Comparison of ENCODE assay signal across 12 cellular contexts in genomic region chr1:21437341-21437640, GRCh38. TPM values are rescaled to one million over a fixed set of nuclear protein-coding genes. Genes with fewer than 3 reads are reported as not detected.
A peak's percentile ranks its signal among the peaks of the same experiment; 100 is the strongest.
DNase-seq lines count a peak whose midpoint lies in the region; ATAC-seq and TF ChIP-seq lines count a peak whose summit lies in the region.
"Had no signal": no experiment of that assay in that cellular context is flagged by ENCODE, and none has a peak within 500 bp of the region (broad histone marks: within the 10 kb centered on the region; RNA-seq: fewer than 3 reads in every experiment).

No MANE protein-coding gene starts in this region.

- H3K9ac ChIP-seq in ES-I3 (ENCODE audit: low read depth, low read length) (peak overlapping the region; percentile 77; the same call in 1 of the 2 replicates), HUES6 (ENCODE audit: low read length) (no peak overlapping the region), neuronal stem cell (ENCODE audit: low read depth, low read length, poor library complexity) (no peak overlapping the region)

- H3K4me2 ChIP-seq in neuronal stem cell (ENCODE audit: insufficient read depth, low read length, poor library complexity, severe bottlenecking), result no peak overlapping the region

- peaks cover 44% of the 10 kb centered on the region for H3K27me3 ChIP-seq in HUES6 (ENCODE audit: control insufficient read depth, insufficient read depth, low read length)
- peaks cover 0 to 15% (median 0%) of the 10 kb centered on the region in 4 donors for H3K27me3 ChIP-seq in esophagus squamous epithelium
- peaks cover 0 to 19% (median 19%) of the 10 kb centered on the region in 3 experiments for H3K27me3 ChIP-seq in neuronal stem cell (ENCODE audit: control insufficient read depth in 3 of 3, insufficient read depth in 3 of 3, low read depth in 1 of 3, low read length in 3 of 3)
- H3K27me3 ChIP-seq: ascending aorta had no signal

- no peaks in the 10 kb centered on the region for H3K36me3 ChIP-seq in ES-I3 (ENCODE audit: insufficient read depth, low read length)
- no peaks in the 10 kb centered on the region for H3K36me3 ChIP-seq in HUES6 (ENCODE audit: control insufficient read depth, insufficient read depth, low read length)
- H3K36me3 ChIP-seq in esophagus squamous epithelium, result no peaks in the 10 kb centered on the region
- H3K36me3 ChIP-seq in neuronal stem cell (replicated peaks in 1 of 2; ENCODE audit: control insufficient read depth in 2 of 2, insufficient read depth in 2 of 2, low read length in 2 of 2), result no peaks in the 10 kb centered on the region
- H3K36me3 ChIP-seq: ascending aorta, gastrocnemius medialis had no signal

- no peak for TF ChIP-seq POLR2A in esophagus squamous epithelium (IDR thresholded peaks at IDR 0.05)

- H3K14ac ChIP-seq in neuronal stem cell (ENCODE audit: low read length), result no peak overlapping the region

- ATAC-seq in GM19467 (IDR thresholded peaks at IDR 0.05; ENCODE audit: unreplicated experiment), result no peak
- ATAC-seq: gastrocnemius medialis had no signal

- H2AFZ ChIP-seq in neuronal stem cell (ENCODE audit: low read length), result peak overlapping the region; percentile 87

- peak overlapping the region; percentile 66 for H3K18ac ChIP-seq in neuronal stem cell (ENCODE audit: low read length)

- no peak overlapping the region for H3K23ac ChIP-seq in neuronal stem cell (ENCODE audit: low read depth, low read length, poor library complexity)

- no peak overlapping the region for H2AK5ac ChIP-seq in neuronal stem cell (ENCODE audit: low read depth, low read length)

- no peak overlapping the region for H3K4ac ChIP-seq in neuronal stem cell (ENCODE audit: low read length)

- no peak overlapping the region for H3K27ac ChIP-seq in HUES6 (ENCODE audit: low read depth, low read length)
- no peak overlapping the region for H3K27ac ChIP-seq in esophagus squamous epithelium
- H3K27ac ChIP-seq in neuronal stem cell (replicated peaks; ENCODE audit: low read length), result no peak overlapping the region
- H3K27ac ChIP-seq: ascending aorta, gastrocnemius medialis had no signal

- DNase-seq in esophagus squamous epithelium (lab: John Stamatoyannopoulos, UW) (no peak), neuronal stem cell (ENCODE audit: low spot score) (no peak), GM19240 (ENCODE audit: insufficient read length, low spot score) (no peak), T-helper 1 cell (no peak), NCI-H187 (lab: John Stamatoyannopoulos, UW) (no peak)
- DNase-seq: activated CD4-positive, alpha-beta T cell treated with anti-CD3 and anti-CD28 coated beads for 4 hours; gastrocnemius medialis; NCI-H1048 had no signal

- H2BK120ac ChIP-seq in neuronal stem cell (ENCODE audit: low read depth, low read length), result no peak overlapping the region

- H3K9me3 ChIP-seq in ES-I3 (ENCODE audit: control insufficient read depth, insufficient read depth, low read length) (no peaks in the 10 kb centered on the region), HUES6 (ENCODE audit: control insufficient read depth, insufficient read depth, low read depth, low read length) (no peaks in the 10 kb centered on the region), esophagus squamous epithelium (no peaks in the 10 kb centered on the region), neuronal stem cell (replicated peaks in 1 of 2; ENCODE audit: control insufficient read depth in 2 of 2, insufficient read depth in 1 of 2, low read depth in 1 of 2, low read length in 2 of 2) (no peaks in the 10 kb centered on the region)
- H3K9me3 ChIP-seq: ascending aorta, gastrocnemius medialis had no signal

- H3K4me3 ChIP-seq in HUES6 (ENCODE audit: low read depth, low read length), result peak overlapping the region; percentile 48
- H3K4me3 ChIP-seq in esophagus squamous epithelium, result peak overlapping the region in 3 of 4 donors; percentile 38 to 63 (median 41)
- peak overlapping the region in 1 of 2 donors; percentile 71 for H3K4me3 ChIP-seq in neuronal stem cell (ENCODE audit: low read length in 2 of 2)

- intact Hi-C loops in esophagus squamous epithelium (cut with DNase I), result no loop called here

- no peaks in the 10 kb centered on the region for H3K4me1 ChIP-seq in ES-I3 (ENCODE audit: insufficient read depth, low read length)
- peaks cover 7% of the 10 kb centered on the region for H3K4me1 ChIP-seq in HUES6 (ENCODE audit: control insufficient read depth, insufficient read depth, low read length)
- peaks cover 7 to 34% (median 10%) of the 10 kb centered on the region in 3 donors for H3K4me1 ChIP-seq in esophagus squamous epithelium
- peaks cover 0 to 2% of the 10 kb centered on the region in 2 donors for H3K4me1 ChIP-seq in neuronal stem cell (ENCODE audit: control insufficient read depth in 2 of 2, insufficient read depth in 1 of 2, low read depth in 1 of 2, low read length in 2 of 2)

- H4K91ac ChIP-seq in neuronal stem cell (ENCODE audit: low read depth, low read length, poor library complexity), result no peak overlapping the region

- WGBS in esophagus squamous epithelium, 2 donors, result 68 to 75% methylated on average over 11 to 15 of the region's 15 CpGs
- WGBS in neuronal stem cell (ENCODE audit: extremely low coverage in 2 of 2, insufficient read length in 2 of 2, insufficient replicate concordance in 1 of 2), 2 donors, result no CpG with 5 or more reads among the region's 15 CpGs

- no peak overlapping the region for H2BK12ac ChIP-seq in neuronal stem cell (ENCODE audit: low read length)

- H4K8ac ChIP-seq in neuronal stem cell (ENCODE audit: low read depth, low read length), result no peak overlapping the region

- H2BK15ac ChIP-seq in neuronal stem cell (ENCODE audit: low read length), result peak overlapping the region; percentile 54

- H3K79me1 ChIP-seq in neuronal stem cell (ENCODE audit: low read depth, low read length), result peaks cover 2% of the 10 kb centered on the region

- no peak overlapping the region for H2BK5ac ChIP-seq in neuronal stem cell (ENCODE audit: low read length)

- no peak for TF ChIP-seq CTCF in esophagus squamous epithelium (IDR thresholded peaks at IDR 0.05)

RNA-seq across cellular contexts. Expression of gene NBPF3, which starts 2.6 kb away (rescaled TPM):
- 10 to 100 TPM in 1 of 4 donors, 1 to 10 TPM in 3; 3.8 to 10.7 (median 6.6) TPM for total RNA-seq in esophagus squamous epithelium
- 2.2 TPM for polyA plus RNA-seq in neuronal stem cell (2013, experiment 1 of 2)
- 2.1 TPM for polyA plus RNA-seq in neuronal stem cell (2013, experiment 2 of 2)
